8 cellular contexts compared by ENCODE assay signal in genomic region chr1:226738421-226738994, GRCh38. TPM values are rescaled to one million over a fixed set of nuclear protein-coding genes. Genes with fewer than 3 reads are reported as not detected.
DNase-seq lines count a peak whose midpoint lies in the region; ATAC-seq lines count a peak whose summit lies in the region.

No MANE protein-coding gene starts in this region.

- H3K9me3 Mint-ChIP-seq in stimulated activated naive B cell treated with anti-CD40 and anti-IgM and Interleukin-4, amounts not matched to agents 10 μg/mL and 1 μg/mL and 100 μg/mL, for 72 hours, result no peaks in the 10 kb centered on the region

- no peaks in the 10 kb centered on the region for H3K27me3 Mint-ChIP-seq in T-helper 17 cell
- H3K27me3 Mint-ChIP-seq in stimulated activated naive B cell treated with anti-CD40 and anti-IgM and Interleukin-4, amounts not matched to agents 10 μg/mL and 1 μg/mL and 100 μg/mL, for 72 hours, result no peaks in the 10 kb centered on the region

- H3K9me3 ChIP-seq in T-helper 17 cell (ENCODE audit: control insufficient read depth, low read length, poor library complexity, severe bottlenecking), result no peaks in the 10 kb centered on the region

- DNase-seq in stimulated activated CD4-positive, alpha-beta T cell treated with anti-CD3 and anti-CD28 coated beads, Interleukin-12 subunit alpha, Interleukin-12 subunit beta, amount 100 ng/mL, for 4 hours, result peak; percentile 44
- DNase-seq in stimulated activated CD4-positive, alpha-beta T cell treated with anti-CD3 and anti-CD28 coated beads, Interleukin-2, amount 100 ng/mL, for 48 hours, result no peak
- DNase-seq in T-helper 17 cell (peak; percentile 22 to 23 (median 22)), cerebellum (ENCODE audit: low spot score) (peak; percentile 21), left kidney (ENCODE audit: low read depth, low spot score) (peak; percentile 79)
- peak; percentile 29 for DNase-seq in stimulated activated naive B cell treated with anti-CD40 and anti-IgM and Interleukin-4, amounts not matched to agents 10 μg/mL and 1 μg/mL and 100 μg/mL, for 72 hours

- peak overlapping the region; percentile 96 for H3K4me3 Mint-ChIP-seq in T-helper 17 cell
- peak overlapping the region; percentile 88 to 95 for H3K4me3 Mint-ChIP-seq in stimulated activated naive B cell treated with anti-CD40 and anti-IgM and Interleukin-4, amounts not matched to agents 10 μg/mL and 1 μg/mL and 100 μg/mL, for 72 hours

- H3K4me1 Mint-ChIP-seq in T-helper 17 cell, result peaks cover 27% of the 10 kb centered on the region
- H3K4me1 Mint-ChIP-seq in stimulated activated naive B cell treated with anti-CD40 and anti-IgM and Interleukin-4, amounts not matched to agents 10 μg/mL and 1 μg/mL and 100 μg/mL, for 72 hours, result peaks cover 30 to 52% of the 10 kb centered on the region in 2 donors

- ATAC-seq in HG03342 (IDR thresholded peaks at IDR 0.05; ENCODE audit: unreplicated experiment) (peak; percentile 18), T-helper 17 cell (peak; percentile 18), HG03378 (IDR thresholded peaks at IDR 0.05; ENCODE audit: unreplicated experiment) (no peak)
- peak; percentile 53 to 54 for ATAC-seq in stimulated activated naive B cell treated with anti-CD40 and anti-IgM and Interleukin-4, amounts not matched to agents 10 μg/mL and 1 μg/mL and 100 μg/mL, for 72 hours (replicated peaks)

- peaks cover 6% of the 10 kb centered on the region for H3K36me3 Mint-ChIP-seq in T-helper 17 cell (ENCODE audit: low read depth)
- H3K36me3 Mint-ChIP-seq in stimulated activated naive B cell treated with anti-CD40 and anti-IgM and Interleukin-4, amounts not matched to agents 10 μg/mL and 1 μg/mL and 100 μg/mL, for 72 hours, result peaks cover 27 to 34% of the 10 kb centered on the region in 2 donors

- H3K27ac Mint-ChIP-seq in T-helper 17 cell, result peak overlapping the region; percentile 97
- H3K27ac Mint-ChIP-seq in stimulated activated naive B cell treated with anti-CD40 and anti-IgM and Interleukin-4, amounts not matched to agents 10 μg/mL and 1 μg/mL and 100 μg/mL, for 72 hours, result peak overlapping the region; percentile 94

RNA-seq across cellular contexts. Expression of gene ITPKB, which starts 0.6 kb away (rescaled TPM):
- total RNA-seq in T-helper 17 cell (100 to 1,000 TPM; 128 to 166 TPM), cerebellum (13.5 TPM)

Comparison
In these comparisons a context has a peak if more than half of its experiments do, and no peak if none do; other contexts are left out.
1. DNase-seq: peak in stimulated activated CD4-positive, alpha-beta T cell treated with anti-CD3 and anti-CD28 coated beads, Interleukin-12 subunit alpha, Interleukin-12 subunit beta, amount 100 ng/mL, for 4 hours (single experiment), T-helper 17 cell (3 of 3), cerebellum (single experiment), left kidney (single experiment) and stimulated activated naive B cell treated with anti-CD40 and anti-IgM and Interleukin-4, amounts not matched to agents 10 μg/mL and 1 μg/mL and 100 μg/mL, for 72 hours (single experiment); none in stimulated activated CD4-positive, alpha-beta T cell treated with anti-CD3 and anti-CD28 coated beads, Interleukin-2, amount 100 ng/mL, for 48 hours (0 of 2).